1 cellular context compared by ENCODE assay signal in the genomic region with DNA sequence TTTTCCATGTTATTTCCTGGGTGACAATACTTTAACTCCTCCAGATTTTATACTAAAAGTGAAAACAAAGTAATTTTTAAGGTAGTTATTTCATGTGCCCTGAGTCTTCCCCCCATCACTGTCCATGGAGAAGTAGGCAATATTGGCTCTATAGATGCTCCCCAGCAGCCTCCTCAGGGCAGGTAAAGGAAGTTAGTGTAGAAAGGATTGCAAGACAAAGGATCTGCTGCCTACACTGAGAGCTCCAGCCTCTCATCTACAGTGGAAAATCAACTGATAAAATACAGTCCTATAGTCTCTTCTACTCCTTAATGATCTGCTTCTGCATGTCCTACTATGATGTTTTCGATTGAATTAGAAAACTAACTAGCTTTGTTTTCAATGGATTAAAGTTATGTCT.
TF ChIP-seq lines count a peak whose summit lies in the region.

No MANE protein-coding gene starts in this region.

TF ChIP-seq in GM23338, 12 proteins besides CTCF, POLR2A, EP300 and RAD21 (continued from another document):
- TF ChIP-seq, protein P1, sequence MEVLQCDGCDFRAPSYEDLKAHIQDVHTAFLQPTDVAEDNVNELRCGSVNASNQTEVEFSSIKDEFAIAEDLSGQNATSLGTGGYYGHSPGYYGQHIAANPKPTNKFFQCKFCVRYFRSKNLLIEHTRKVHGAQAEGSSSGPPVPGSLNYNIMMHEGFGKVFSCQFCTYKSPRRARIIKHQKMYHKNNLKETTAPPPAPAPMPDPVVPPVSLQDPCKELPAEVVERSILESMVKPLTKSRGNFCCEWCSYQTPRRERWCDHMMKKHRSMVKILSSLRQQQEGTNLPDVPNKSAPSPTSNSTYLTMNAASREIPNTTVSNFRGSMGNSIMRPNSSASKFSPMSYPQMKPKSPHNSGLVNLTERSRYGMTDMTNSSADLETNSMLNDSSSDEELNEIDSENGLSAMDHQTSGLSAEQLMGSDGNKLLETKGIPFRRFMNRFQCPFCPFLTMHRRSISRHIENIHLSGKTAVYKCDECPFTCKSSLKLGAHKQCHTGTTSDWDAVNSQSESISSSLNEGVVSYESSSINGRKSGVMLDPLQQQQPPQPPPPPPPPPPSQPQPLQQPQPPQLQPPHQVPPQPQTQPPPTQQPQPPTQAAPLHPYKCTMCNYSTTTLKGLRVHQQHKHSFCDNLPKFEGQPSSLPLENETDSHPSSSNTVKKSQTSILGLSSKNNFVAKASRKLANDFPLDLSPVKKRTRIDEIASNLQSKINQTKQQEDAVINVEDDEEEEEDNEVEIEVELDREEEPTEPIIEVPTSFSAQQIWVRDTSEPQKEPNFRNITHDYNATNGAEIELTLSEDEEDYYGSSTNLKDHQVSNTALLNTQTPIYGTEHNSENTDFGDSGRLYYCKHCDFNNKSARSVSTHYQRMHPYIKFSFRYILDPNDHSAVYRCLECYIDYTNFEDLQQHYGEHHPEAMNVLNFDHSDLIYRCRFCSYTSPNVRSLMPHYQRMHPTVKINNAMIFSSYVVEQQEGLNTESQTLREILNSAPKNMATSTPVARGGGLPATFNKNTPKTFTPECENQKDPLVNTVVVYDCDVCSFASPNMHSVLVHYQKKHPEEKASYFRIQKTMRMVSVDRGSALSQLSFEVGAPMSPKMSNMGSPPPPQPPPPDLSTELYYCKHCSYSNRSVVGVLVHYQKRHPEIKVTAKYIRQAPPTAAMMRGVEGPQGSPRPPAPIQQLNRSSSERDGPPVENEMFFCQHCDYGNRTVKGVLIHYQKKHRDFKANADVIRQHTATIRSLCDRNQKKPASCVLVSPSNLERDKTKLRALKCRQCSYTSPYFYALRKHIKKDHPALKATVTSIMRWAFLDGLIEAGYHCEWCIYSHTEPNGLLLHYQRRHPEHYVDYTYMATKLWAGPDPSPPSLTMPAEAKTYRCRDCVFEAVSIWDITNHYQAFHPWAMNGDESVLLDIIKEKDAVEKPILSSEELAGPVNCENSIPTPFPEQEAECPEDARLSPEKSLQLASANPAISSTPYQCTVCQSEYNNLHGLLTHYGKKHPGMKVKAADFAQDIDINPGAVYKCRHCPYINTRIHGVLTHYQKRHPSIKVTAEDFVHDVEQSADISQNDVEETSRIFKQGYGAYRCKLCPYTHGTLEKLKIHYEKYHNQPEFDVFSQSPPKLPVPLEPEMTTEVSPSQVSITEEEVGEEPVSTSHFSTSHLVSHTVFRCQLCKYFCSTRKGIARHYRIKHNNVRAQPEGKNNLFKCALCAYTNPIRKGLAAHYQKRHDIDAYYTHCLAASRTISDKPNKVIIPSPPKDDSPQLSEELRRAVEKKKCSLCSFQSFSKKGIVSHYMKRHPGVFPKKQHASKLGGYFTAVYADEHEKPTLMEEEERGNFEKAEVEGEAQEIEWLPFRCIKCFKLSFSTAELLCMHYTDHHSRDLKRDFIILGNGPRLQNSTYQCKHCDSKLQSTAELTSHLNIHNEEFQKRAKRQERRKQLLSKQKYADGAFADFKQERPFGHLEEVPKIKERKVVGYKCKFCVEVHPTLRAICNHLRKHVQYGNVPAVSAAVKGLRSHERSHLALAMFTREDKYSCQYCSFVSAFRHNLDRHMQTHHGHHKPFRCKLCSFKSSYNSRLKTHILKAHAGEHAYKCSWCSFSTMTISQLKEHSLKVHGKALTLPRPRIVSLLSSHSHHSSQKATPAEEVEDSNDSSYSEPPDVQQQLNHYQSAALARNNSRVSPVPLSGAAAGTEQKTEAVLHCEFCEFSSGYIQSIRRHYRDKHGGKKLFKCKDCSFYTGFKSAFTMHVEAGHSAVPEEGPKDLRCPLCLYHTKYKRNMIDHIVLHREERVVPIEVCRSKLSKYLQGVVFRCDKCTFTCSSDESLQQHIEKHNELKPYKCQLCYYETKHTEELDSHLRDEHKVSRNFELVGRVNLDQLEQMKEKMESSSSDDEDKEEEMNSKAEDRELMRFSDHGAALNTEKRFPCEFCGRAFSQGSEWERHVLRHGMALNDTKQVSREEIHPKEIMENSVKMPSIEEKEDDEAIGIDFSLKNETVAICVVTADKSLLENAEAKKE (CRISPR knock-in tag; IDR thresholded peaks at IDR 0.05), result no peak
- TF ChIP-seq EZH2 (IDR thresholded peaks at IDR 0.05; ENCODE audit: low read depth, unreplicated experiment) (no peak), STAT1 (IDR thresholded peaks at IDR 0.05; ENCODE audit: unreplicated experiment) (no peak), POLR2AphosphoS5 (IDR thresholded peaks at IDR 0.05; ENCODE audit: low read depth) (no peak), JUNB (IDR thresholded peaks at IDR 0.05; ENCODE audit: unreplicated experiment) (no peak), CREB1 (CRISPR knock-in tag; IDR thresholded peaks at IDR 0.05; ENCODE audit: low read depth) (no peak)
